ENCODE assay signal across 8 cellular contexts in the genomic region with DNA sequence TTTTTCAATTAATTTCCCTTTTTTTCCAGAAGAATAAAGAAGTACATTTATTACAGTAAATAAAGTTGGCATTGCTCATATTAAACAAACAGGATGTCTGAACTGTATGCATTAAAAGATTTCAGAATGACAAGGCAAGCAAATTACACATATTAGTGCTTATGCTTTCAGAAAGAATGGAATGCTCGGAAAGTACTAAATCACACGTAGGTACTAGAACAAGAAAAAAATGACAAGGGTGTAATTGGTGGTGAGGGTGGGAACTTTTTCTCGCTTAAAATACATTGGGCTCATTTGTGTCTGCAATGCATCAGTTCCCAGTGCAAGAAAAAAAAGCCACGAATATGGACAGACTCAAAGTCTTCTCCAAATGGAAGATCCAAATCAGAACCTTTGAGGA. TPM values are rescaled to one million over a fixed set of nuclear protein-coding genes. Genes with fewer than 3 reads are reported as not detected.
DNase-seq lines count a peak whose midpoint lies in the region; ATAC-seq, FAIRE-seq and TF ChIP-seq lines count a peak whose summit lies in the region.

No MANE protein-coding gene starts in this region.

- no peaks in the 10 kb centered on the region for H3K27me3 Mint-ChIP-seq in T-cell

- CTCF ChIA-PET in T-cell (lab: Charles Lee) = interaction anchor here (0.7 to 0.8 kb wide), 2 partner anchors 29 to 185 kb away, joined by 3 to 4 read pairs; no protein-coding TSS in a partner anchor

- H3K27ac Mint-ChIP-seq in T-cell = peak overlapping the region; percentile 88 to 96

- POLR2A ChIA-PET in T-cell (lab: Charles Lee) = interaction anchor here in 1 of 2 donors (0.6 kb wide), 1 partner anchor 207 kb away, joined by 3 read pairs; no protein-coding TSS in a partner anchor

- intact Hi-C loops in cardiac septum (cut with DNase I) = no loop called here

- H3K36me3 Mint-ChIP-seq in T-cell = no peaks in the 10 kb centered on the region

- no peak for TF ChIP-seq POLR2A in GM12892 (IDR thresholded peaks at IDR 0.05; ENCODE audit: low read depth, low read length)

- DNase-seq in GM12892 (ENCODE audit: insufficient read length) = no peak
- no peak for DNase-seq in T-cell
- DNase-seq in myocyte (ENCODE audit: low read depth) = peak; percentile 12
- DNase-seq in dedifferentiated amniotic fluid mesenchymal stem cell (ENCODE audit: extremely low spot score) = no peak
- no peak for DNase-seq in cardiac septum (ENCODE audit: low spot score)
- no peak for DNase-seq in NCI-H2029 (lab: John Stamatoyannopoulos, UW)
- DNase-seq in retina = no peak

- FAIRE-seq in GM12892 (lab: Jason Lieb, UNC) = peak; percentile 48

- no peaks in the 10 kb centered on the region for H3K9me3 Mint-ChIP-seq in T-cell

- H3K4me3 Mint-ChIP-seq in T-cell = peak overlapping the region; percentile 54 to 71 (median 64)

- H3K4me1 Mint-ChIP-seq in T-cell = peaks cover 55 to 68% (median 58%) of the 10 kb centered on the region in 3 donors

- ATAC-seq in HG02642 (IDR thresholded peaks at IDR 0.05; ENCODE audit: poor library complexity, unreplicated experiment) = peak; percentile 12
- peak in 3 of 4 experiments; percentile 4 to 21 (median 5) for ATAC-seq in T-cell (replicated peaks in 1 of 4)

RNA-seq across cellular contexts. Expression of gene HIF1A, which starts 33.3 kb away (rescaled TPM):
- 46.9 TPM for polyA plus RNA-seq in GM12892 (2012; ENCODE audit: missing spikeins)
- total RNA-seq in T-cell (100 to 1,000 TPM in 2 of 5 donors, 10 to 100 TPM in 3; 80.2 to 200 (median 87.8) TPM), myocyte (373 and 444 TPM in 2 replicates), cardiac septum (73.2 TPM)
- polyA plus RNA-seq in myocyte (2012) = 166 TPM
